12 cellular contexts compared by ENCODE assay signal in genomic region chr9:136664799-136665082, GRCh38. TPM values are rescaled to one million over a fixed set of nuclear protein-coding genes. Genes with fewer than 3 reads are reported as not detected.
DNase-seq lines count a peak whose midpoint lies in the region; ATAC-seq and TF ChIP-seq lines count a peak whose summit lies in the region.
"Had no signal": no experiment of that assay in that cellular context is flagged by ENCODE, and none has a peak within 500 bp of the region (broad histone marks: within the 10 kb centered on the region; RNA-seq: fewer than 3 reads in every experiment).

No MANE protein-coding gene starts in this region.

- H3K36me3 ChIP-seq in iPS-15b (ENCODE audit: control insufficient read depth, insufficient read depth, low read length) (peaks cover 2% of the 10 kb centered on the region), gastrocnemius medialis (no peaks in the 10 kb centered on the region)
- H3K36me3 ChIP-seq in effector memory CD4-positive, alpha-beta T cell (ENCODE audit: control insufficient read depth, insufficient read depth, low read length) = no peaks in the 10 kb centered on the region

- peak overlapping the region; percentile 12 for H3K9ac ChIP-seq in iPS-15b (ENCODE audit: low read depth, low read length)

- CTCF ChIA-PET in Calu3 (lab: Charles Lee) = no interaction called here
- CTCF ChIA-PET in activated B cell treated with CpG ODN at 0.5 μM for 24 hours (lab: Charles Lee) = no interaction called here

- POLR2A ChIA-PET in activated B cell treated with CpG ODN at 0.5 μM for 24 hours (lab: Charles Lee) = no interaction called here

- H3K4me3 ChIP-seq in iPS-15b (ENCODE audit: low read depth, low read length) = no peak overlapping the region
- H3K4me3 ChIP-seq in gastrocnemius medialis = peak overlapping the region; percentile 53 to 62 (median 56)
- no peak overlapping the region for H3K4me3 ChIP-seq in effector memory CD4-positive, alpha-beta T cell (ENCODE audit: insufficient read depth, low read depth, low read length, poor library complexity, severe bottlenecking)

- peaks cover 21% of the 10 kb centered on the region for H3K27me3 Mint-ChIP-seq in Calu3 (ENCODE audit: unreplicated experiment)
- peaks cover 16% of the 10 kb centered on the region for H3K27me3 Mint-ChIP-seq in activated B cell treated with CpG ODN at 0.5 μM for 24 hours

- H3K36me3 Mint-ChIP-seq in Calu3 (ENCODE audit: insufficient read depth, unreplicated experiment) (no peaks in the 10 kb centered on the region), activated B cell treated with CpG ODN at 0.5 μM for 24 hours (ENCODE audit: low read depth) (no peaks in the 10 kb centered on the region)

- H3K9me3 ChIP-seq in iPS-15b (ENCODE audit: control insufficient read depth, insufficient read depth, low read length) (no peaks in the 10 kb centered on the region), gastrocnemius medialis (no peaks in the 10 kb centered on the region)
- no peaks in the 10 kb centered on the region for H3K9me3 ChIP-seq in effector memory CD4-positive, alpha-beta T cell (ENCODE audit: control insufficient read depth, low read length)

- H3K27me3 ChIP-seq in iPS-15b (ENCODE audit: control insufficient read depth, insufficient read depth, low read length) (no peaks in the 10 kb centered on the region), gastrocnemius medialis (peaks cover 3 to 21% (median 13%) of the 10 kb centered on the region in 3 donors)
- H3K27me3 ChIP-seq in effector memory CD4-positive, alpha-beta T cell (replicated peaks; ENCODE audit: control insufficient read depth, insufficient read depth, low read length, poor library complexity, severe bottlenecking) = peaks cover 34% of the 10 kb centered on the region

- no peak for DNase-seq in Calu3
- DNase-seq in activated B cell treated with CpG ODN at 0.5 μM for 24 hours = no peak
- no peak for DNase-seq in gastrocnemius medialis
- DNase-seq in NCI-H1105 treated with DMSO at 0.1 percent for 48 hours (lab: John Stamatoyannopoulos, UW) = no peak
- DNase-seq in effector memory CD4-positive, alpha-beta T cell = no peak
- DNase-seq in amniotic stem cell (lab: John Stamatoyannopoulos, UW) = no peak
- DNase-seq: activated CD4-positive, alpha-beta T cell treated with anti-CD3 and anti-CD28 coated beads for 4 hours; central memory CD4-positive, alpha-beta T cell; DND-41; NCI-H1694 had no signal

- no TSS peak for BruUV-seq in Calu3 (replicated peaks; lab: Mats Ljungman, UMichigan)

- H3K4me1 ChIP-seq in iPS-15b (ENCODE audit: control insufficient read depth, insufficient read depth, low read length) (no peaks in the 10 kb centered on the region), gastrocnemius medialis (peaks cover 0 to 10% of the 10 kb centered on the region in 2 donors)
- peaks cover 9% of the 10 kb centered on the region for H3K4me1 ChIP-seq in effector memory CD4-positive, alpha-beta T cell (ENCODE audit: control insufficient read depth, insufficient read depth, low read length, poor library complexity, severe bottlenecking)

- ATAC-seq in activated B cell treated with CpG ODN at 0.5 μM for 24 hours (ENCODE audit: low read depth) = no peak
- no peak for ATAC-seq in gastrocnemius medialis
- no peak for ATAC-seq in HG03108 (IDR thresholded peaks at IDR 0.05; ENCODE audit: unreplicated experiment)

- TF ChIP-seq CTCF in Calu3 (IDR thresholded peaks at IDR 0.05; ENCODE audit: unreplicated experiment) (no peak), activated B cell treated with CpG ODN at 0.5 μM for 24 hours (IDR thresholded peaks at IDR 0.05) (no peak), gastrocnemius medialis (IDR thresholded peaks at IDR 0.05 in 4 of 5, conservative IDR thresholded peaks at IDR 0.05 in 1 of 5) (no peak)

- in situ Hi-C loops in gastrocnemius medialis (cut with MboI; ENCODE audit: low sequenced_read_pairs in 4 of 4) = no loop called here

- TF ChIP-seq POLR2A in gastrocnemius medialis (IDR thresholded peaks at IDR 0.05) = no peak

- peak overlapping the region in 3 of 4 donors; percentile 80 to 82 (median 81) for H3K27ac ChIP-seq in gastrocnemius medialis
- H3K27ac ChIP-seq in effector memory CD4-positive, alpha-beta T cell (ENCODE audit: insufficient read depth, low read length, poor library complexity, severe bottlenecking) = no peak overlapping the region

- H3K4me3 Mint-ChIP-seq in Calu3 (ENCODE audit: low read depth, unreplicated experiment) (peak overlapping the region; percentile 41), activated B cell treated with CpG ODN at 0.5 μM for 24 hours (peak overlapping the region; percentile 73)

- H3K4me1 Mint-ChIP-seq in Calu3 (ENCODE audit: low read depth, unreplicated experiment) = no peaks in the 10 kb centered on the region
- peaks cover 6% of the 10 kb centered on the region for H3K4me1 Mint-ChIP-seq in activated B cell treated with CpG ODN at 0.5 μM for 24 hours

- intact Hi-C loops in Calu3 (cut with micrococcal nuclease; ENCODE audit: unreplicated experiment) = no loop called here
- intact Hi-C loops in activated B cell treated with CpG ODN at 0.5 μM for 24 hours (cut with micrococcal nuclease) = loop anchor here (10.0 kb wide), 1 partner anchor 50 kb away; the partner anchor contains the start of gene DIPK1B
- intact Hi-C loops in gastrocnemius medialis (cut with DNase I; ENCODE audit: low total_unique reads) = no loop called here

- H3K27ac Mint-ChIP-seq in Calu3 (ENCODE audit: unreplicated experiment) (no peak overlapping the region), activated B cell treated with CpG ODN at 0.5 μM for 24 hours (no peak overlapping the region)

- H3K9me3 Mint-ChIP-seq in Calu3 (ENCODE audit: low read depth, unreplicated experiment) = no peaks in the 10 kb centered on the region
- no peaks in the 10 kb centered on the region for H3K9me3 Mint-ChIP-seq in activated B cell treated with CpG ODN at 0.5 μM for 24 hours

RNA-seq across cellular contexts. Expression of gene EGFL7, which starts 2.0 kb away (rescaled TPM):
- 1.2 and 1.3 TPM in 2 replicates for total RNA-seq in Calu3 (2022)
- total RNA-seq in activated B cell treated with CpG ODN at 0.5 μM for 24 hours = not detected in 2 replicates
- total RNA-seq in gastrocnemius medialis = 10 to 100 TPM; 37.4 to 74.7 (median 49.0) TPM

RNA-seq across cellular contexts. Expression of gene AGPAT2, which starts 22.5 kb away (rescaled TPM):
- total RNA-seq in Calu3 (2022) (40.4 and 45.4 TPM in 2 replicates), activated B cell treated with CpG ODN at 0.5 μM for 24 hours (16.6 and 17.1 TPM in 2 replicates), gastrocnemius medialis (10 to 100 TPM; 19.0 to 77.4 (median 36.0) TPM)

RNA-seq across cellular contexts. Expression of gene DIPK1B, which starts 47.6 kb away (rescaled TPM):
- total RNA-seq in Calu3 (2022) (4.0 TPM in 2 replicates), activated B cell treated with CpG ODN at 0.5 μM for 24 hours (1.5 and 2.2 TPM in 2 replicates), gastrocnemius medialis (1 to 10 TPM; 1.8 to 4.6 (median 3.8) TPM)

Comparison
In these comparisons a context has a peak if more than half of its experiments do, and no peak if none do; other contexts are left out.
1. H3K4me3 ChIP-seq: peak in gastrocnemius medialis (4 of 4); none in iPS-15b (single experiment) and effector memory CD4-positive, alpha-beta T cell (single experiment).
2. RNA of gene EGFL7, which starts 2.0 kb away (total RNA-seq): 37.4 to 74.7 TPM in gastrocnemius medialis; 1.2 to 1.3 TPM in Calu3 and not detected in activated B cell treated with CpG ODN at 0.5 μM for 24 hours; every median in the first group is over 10 times any median in the second.